18 cellular contexts compared by ENCODE assay signal in the genomic region with DNA sequence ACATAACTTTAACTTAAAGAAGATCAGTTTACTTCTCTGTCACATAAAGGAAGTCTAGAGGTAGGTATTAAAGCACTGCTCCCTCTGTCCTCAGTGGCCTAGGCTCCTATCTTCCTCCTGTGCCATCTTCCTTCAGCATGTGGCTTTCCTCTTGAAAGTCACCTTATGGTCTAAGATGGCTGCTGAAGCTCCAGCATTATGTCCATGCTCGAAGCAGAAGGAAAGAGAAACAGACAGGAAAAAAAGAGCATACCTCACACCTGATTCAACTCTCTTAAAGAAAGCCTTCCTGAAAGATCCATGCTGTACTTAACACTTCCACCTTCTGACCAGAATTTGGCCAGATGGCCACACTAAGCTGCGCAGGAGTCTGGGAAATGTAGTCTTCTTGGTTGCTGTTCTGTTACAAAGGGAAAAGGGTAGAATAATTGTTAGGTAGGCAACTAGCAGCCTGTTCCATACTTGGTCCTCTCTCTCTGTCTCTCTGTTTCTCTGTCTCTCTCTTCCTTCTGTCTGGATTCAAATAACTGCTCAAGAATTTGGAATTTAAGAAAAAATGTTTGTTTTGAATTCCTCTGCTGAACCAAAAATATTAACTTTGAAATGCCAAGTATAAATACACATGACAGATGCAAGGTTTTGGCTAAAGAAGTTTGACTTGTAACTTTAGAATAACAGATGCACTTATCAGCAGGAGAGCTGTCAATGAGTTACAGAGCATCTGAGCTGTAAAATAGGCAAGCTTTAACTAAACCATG. TPM values are rescaled to one million over a fixed set of nuclear protein-coding genes. Genes with fewer than 3 reads are reported as not detected.
DNase-seq lines count a peak whose midpoint lies in the region; ATAC-seq lines count a peak whose summit lies in the region.
"Had no signal": no experiment of that assay in that cellular context is flagged by ENCODE, and none has a peak within 500 bp of the region (broad histone marks: within the 10 kb centered on the region; RNA-seq: fewer than 3 reads in every experiment).

No MANE protein-coding gene starts in this region.

- H3K4me1 ChIP-seq in SJCRH30, result no peaks in the 10 kb centered on the region
- H3K4me1 ChIP-seq: testis had no signal

- DNase-seq in DMS114 treated with DMSO at 0.1 percent for 48 hours (lab: John Stamatoyannopoulos, UW; ENCODE audit: unreplicated experiment), result peak; percentile 1
- DNase-seq in M059J (ENCODE audit: low read depth), result peak; percentile 25
- peak; percentile 13 for DNase-seq in cerebellar cortex (ENCODE audit: low spot score)
- peak; percentile 69 for DNase-seq in myocyte (ENCODE audit: low read depth)
- no peak for DNase-seq in SJCRH30
- DNase-seq: activated T-cell treated with anti-CD3 and anti-CD28 coated beads, Interleukin-2, amount 50 U/mL, for 24 hours; Kasumi-1; NCI-H2081 treated with DMSO at 0.1 percent for 48 hours; retina; testis had no signal

- H3K27ac ChIP-seq in SJCRH30, result no peak overlapping the region
- H3K27ac ChIP-seq: testis, VCaP had no signal

- no peaks in the 10 kb centered on the region for H3K9me3 ChIP-seq in SJCRH30 (replicated peaks)
- H3K9me3 ChIP-seq: ascending aorta, Caco-2, testis had no signal

- ATAC-seq in GM21529 (IDR thresholded peaks at IDR 0.05; ENCODE audit: unreplicated experiment) (no peak), HG02840 (IDR thresholded peaks at IDR 0.05; ENCODE audit: low FRiP score, unreplicated experiment) (no peak), HG03442 (IDR thresholded peaks at IDR 0.05; ENCODE audit: unreplicated experiment) (no peak)
- ATAC-seq: Right ventricle myocardium inferior had no signal

- H3K36me3 ChIP-seq in SJCRH30, result no peaks in the 10 kb centered on the region
- H3K36me3 ChIP-seq: ascending aorta had no signal

- H3K27me3 ChIP-seq in SJCRH30, result no peaks in the 10 kb centered on the region
- H3K27me3 ChIP-seq: ascending aorta, testis had no signal

- H3K4me3 ChIP-seq in SJCRH30, result no peak overlapping the region
- H3K4me3 ChIP-seq: ascending aorta, testis had no signal

RNA-seq across cellular contexts. Expression of a gene that starts 15.9 kb away (rescaled TPM):
- total RNA-seq in M059J (2014; rRNA removed; shearing (Covaris generic)), result not detected in 2 replicates
- total RNA-seq in myocyte, result not detected in 2 replicates
- polyA plus RNA-seq in myocyte (2012), result not detected
- total RNA-seq in SJCRH30 (2014; rRNA removed; shearing (Covaris generic)), result not detected in 2 replicates
- total RNA-seq: ascending aorta, Caco-2, mononuclear cell, Right ventricle myocardium inferior, testis had no signal

Comparison
In these comparisons a context has a peak if more than half of its experiments do, and no peak if none do; other contexts are left out.
1. DNase-seq: peak in DMS114 treated with DMSO at 0.1 percent for 48 hours (single experiment), M059J (single experiment), cerebellar cortex (single experiment) and myocyte (single experiment); none in SJCRH30 (0 of 2).